Comparison of ENCODE assay signal across 9 cellular contexts in genomic region chrX:107659768-107660167, GRCh38. TPM values are rescaled to one million over a fixed set of nuclear protein-coding genes. Genes with fewer than 3 reads are reported as not detected.
DNase-seq lines count a peak whose midpoint lies in the region; ATAC-seq, FAIRE-seq and TF ChIP-seq lines count a peak whose summit lies in the region.
"Had no signal": no experiment of that assay in that cellular context is flagged by ENCODE, and none has a peak within 500 bp of the region (broad histone marks: within the 10 kb centered on the region; RNA-seq: fewer than 3 reads in every experiment).

No MANE protein-coding gene starts in this region.

- 85% methylated on average over 1 of the region's 1 CpG for WGBS in esophagus muscularis mucosa

- FAIRE-seq in RCC 7860 (lab: Jason Lieb, UNC): peak; percentile 83
- no peak for FAIRE-seq in urothelium cell line (lab: Jason Lieb, UNC)

- intact Hi-C loops in esophagus muscularis mucosa (cut with DNase I): loop anchor here (5.0 kb wide), 1 partner anchor 233 kb away; no protein-coding TSS in a partner anchor

- peaks cover 0 to 3% (median 0%) of the 10 kb centered on the region in 4 donors for H3K36me3 ChIP-seq in esophagus muscularis mucosa

- no peak overlapping the region for H3K27ac Mint-ChIP-seq in osteocyte (ENCODE audit: unreplicated experiment)
- H3K27ac Mint-ChIP-seq: T-cell had no signal

- no peak overlapping the region for H3K4me3 Mint-ChIP-seq in osteocyte (ENCODE audit: unreplicated experiment)
- H3K4me3 Mint-ChIP-seq: T-cell had no signal

- no peaks in the 10 kb centered on the region for H3K27me3 Mint-ChIP-seq in osteocyte (ENCODE audit: unreplicated experiment)

- no peaks in the 10 kb centered on the region for H3K9me3 Mint-ChIP-seq in osteocyte (ENCODE audit: unreplicated experiment)
- H3K9me3 Mint-ChIP-seq: T-cell had no signal

- no peak overlapping the region for H3K4me3 ChIP-seq in HFF-Myc (replicated peaks; ENCODE audit: low read depth, low read length)
- no peak overlapping the region for H3K4me3 ChIP-seq in esophagus muscularis mucosa

- H3K27me3 ChIP-seq in esophagus muscularis mucosa: no peaks in the 10 kb centered on the region

- ATAC-seq in HG02623 (IDR thresholded peaks at IDR 0.05; ENCODE audit: unreplicated experiment) (no peak), HG03097 (IDR thresholded peaks at IDR 0.05; ENCODE audit: low FRiP score, unreplicated experiment) (no peak)

- TF ChIP-seq CTCF in HFF-Myc (IDR thresholded peaks at IDR 0.05; ENCODE audit: low read depth, low read length, missing control alignments): peak; percentile 56
- TF ChIP-seq CTCF in esophagus muscularis mucosa (IDR thresholded peaks at IDR 0.05): peak; percentile 66 to 68 (median 67)
- TF ChIP-seq CTCF in osteocyte (IDR thresholded peaks at IDR 0.05): peak; percentile 73

- TF ChIP-seq EP300 in esophagus muscularis mucosa (IDR thresholded peaks at IDR 0.05): no peak

- H3K9me3 ChIP-seq in esophagus muscularis mucosa: no peaks in the 10 kb centered on the region

- no peak overlapping the region for H3K27ac ChIP-seq in esophagus muscularis mucosa (replicated peaks in 1 of 4)

- no peak for TF ChIP-seq POLR2A in esophagus muscularis mucosa (IDR thresholded peaks at IDR 0.05; ENCODE audit: low read depth)

- DNase-seq in EL: peak; percentile 36
- DNase-seq in HFF-Myc (ENCODE audit: extremely low read depth, low read depth): no peak
- peak; percentile 26 for DNase-seq in RCC 7860 (ENCODE audit: low spot score)
- no peak for DNase-seq in esophagus muscularis mucosa (ENCODE audit: extremely low spot score)
- DNase-seq in osteocyte (ENCODE audit: extremely low spot score, unreplicated experiment): no peak
- no peak for DNase-seq in urothelium cell line (ENCODE audit: low spot score)
- DNase-seq: T-cell had no signal

- H3K36me3 Mint-ChIP-seq in osteocyte (ENCODE audit: unreplicated experiment): no peaks in the 10 kb centered on the region
- H3K36me3 Mint-ChIP-seq: T-cell had no signal

- H3K4me1 Mint-ChIP-seq in osteocyte (ENCODE audit: unreplicated experiment): peaks cover 25% of the 10 kb centered on the region

- H3K4me1 ChIP-seq in esophagus muscularis mucosa: peaks cover 0 to 22% (median 10%) of the 10 kb centered on the region in 4 donors

RNA-seq across cellular contexts. Expression of gene PRPS1, which starts 31.5 kb away (rescaled TPM):
- total RNA-seq in esophagus muscularis mucosa (10 to 100 TPM; 17.0 to 36.0 (median 23.4) TPM), osteocyte (26.0 and 27.6 TPM in 2 replicates)

Comparison
In these comparisons a context has a peak if more than half of its experiments do, and no peak if none do; other contexts are left out.
1. DNase-seq: peak in EL (single experiment) and RCC 7860 (single experiment); none in HFF-Myc (single experiment), esophagus muscularis mucosa (single experiment), osteocyte (single experiment) and urothelium cell line (single experiment).
2. Peak in every context shown above with its lines, with median percentiles within 50 percentile points of each other: CTCF ChIP-seq.